Comparison of ENCODE assay signal across 17 cellular contexts in the genomic region with DNA sequence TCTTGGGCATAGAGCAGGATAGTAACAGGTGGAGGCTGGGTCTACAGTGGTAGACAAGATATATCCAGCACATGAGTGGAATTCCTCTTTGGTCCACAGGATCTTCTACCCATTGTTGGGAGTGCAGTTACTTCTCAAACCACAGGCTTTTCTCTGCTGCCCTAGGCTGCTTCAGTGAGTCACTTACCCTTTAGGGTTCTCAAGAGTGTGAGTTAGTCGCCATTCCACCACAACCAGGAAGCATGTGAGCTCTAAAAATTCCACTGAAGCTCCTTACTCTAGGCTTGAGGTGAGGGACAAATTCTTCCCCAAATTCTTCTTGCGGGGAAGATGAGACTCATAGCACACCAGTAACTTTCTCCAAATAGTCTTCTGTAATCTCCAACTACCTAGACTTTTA.
DNase-seq lines count a peak whose midpoint lies in the region; ATAC-seq and TF ChIP-seq lines count a peak whose summit lies in the region.
"Had no signal": no experiment of that assay in that cellular context is flagged by ENCODE, and none has a peak within 500 bp of the region (broad histone marks: within the 10 kb centered on the region; RNA-seq: fewer than 3 reads in every experiment).

No MANE protein-coding gene starts in this region.

- TF ChIP-seq CTCF in fibroblast of the aortic adventitia (IDR thresholded peaks at IDR 0.05; ENCODE audit: insufficient read depth, low read length) (no peak), tibial nerve (IDR thresholded peaks at IDR 0.05) (no peak), natural killer cell (IDR thresholded peaks at IDR 0.05) (no peak)

- H3K4me3 Mint-ChIP-seq in natural killer cell = no peak overlapping the region

- H3K27ac Mint-ChIP-seq in natural killer cell = no peak overlapping the region

- 94 to 100% methylated on average over 2 of the region's 2 CpGs for WGBS in tibial nerve, 2 donors

- peak; percentile 12 for DNase-seq in AG08396 (ENCODE audit: low spot score)
- DNase-seq in Daoy (ENCODE audit: low read depth) = peak; percentile 15
- peak; percentile 2 for DNase-seq in RKO (ENCODE audit: low spot score)
- peak; percentile 17 for DNase-seq in fibroblast of the aortic adventitia (ENCODE audit: low read depth)
- DNase-seq in GDM1 (lab: John Stamatoyannopoulos, UW) = no peak
- DNase-seq in tibial nerve (ENCODE audit: low spot score in 2 of 2) = no peak
- no peak for DNase-seq in natural killer cell
- DNase-seq: C1 segment of cervical spinal cord; cortex of kidney; DMS79 treated with DMSO at 0.1 percent for 48 hours; esophagus squamous epithelium; left ventricle myocardium inferior; naive thymus-derived CD4-positive, alpha-beta T cell; SHP77 treated with DMSO at 0.1 percent for 48 hours; tibial artery had no signal

- no peaks in the 10 kb centered on the region for H3K36me3 Mint-ChIP-seq in natural killer cell

- no peaks in the 10 kb centered on the region for H3K36me3 ChIP-seq in tibial nerve
- H3K36me3 ChIP-seq: esophagus squamous epithelium, left ventricle myocardium inferior, prostate gland, tibial artery had no signal

- no peak for TF ChIP-seq EP300 in tibial nerve (IDR thresholded peaks at IDR 0.05)

- no peaks in the 10 kb centered on the region for H3K27me3 ChIP-seq in tibial nerve
- H3K27me3 ChIP-seq: esophagus squamous epithelium, tibial artery had no signal

- peaks cover 0 to 7% of the 10 kb centered on the region in 2 donors for H3K9me3 Mint-ChIP-seq in natural killer cell

- H3K9me3 ChIP-seq in tibial nerve = no peaks in the 10 kb centered on the region
- H3K9me3 ChIP-seq: esophagus squamous epithelium, left ventricle myocardium inferior, prostate gland, tibial artery had no signal

- H3K4me1 ChIP-seq in tibial nerve = no peaks in the 10 kb centered on the region
- H3K4me1 ChIP-seq: esophagus squamous epithelium, prostate gland had no signal

- ATAC-seq in natural killer cell (no peak), GM21619 (IDR thresholded peaks at IDR 0.05; ENCODE audit: unreplicated experiment) (no peak)
- ATAC-seq: naive thymus-derived CD4-positive, alpha-beta T cell had no signal

- H3K27me3 Mint-ChIP-seq in natural killer cell (ENCODE audit: low read depth in 2 of 2) = no peaks in the 10 kb centered on the region
- H3K27me3 Mint-ChIP-seq: naive thymus-derived CD4-positive, alpha-beta T cell had no signal

- H3K4me3 ChIP-seq in fibroblast of the aortic adventitia (ENCODE audit: low read depth, low read length) = no peak overlapping the region
- no peak overlapping the region for H3K4me3 ChIP-seq in tibial nerve
- H3K4me3 ChIP-seq: esophagus squamous epithelium, left ventricle myocardium inferior, prostate gland, tibial artery had no signal

- TF ChIP-seq POLR2A in tibial nerve (IDR thresholded peaks at IDR 0.05) = no peak

- intact Hi-C loops in natural killer cell (cut with micrococcal nuclease) = no loop called here

- H3K4me1 Mint-ChIP-seq in natural killer cell = no peaks in the 10 kb centered on the region

- no peak overlapping the region for H3K27ac ChIP-seq in tibial nerve
- H3K27ac ChIP-seq: esophagus squamous epithelium, left ventricle myocardium inferior, prostate gland, tibial artery had no signal

Comparison
In these comparisons a context has a peak if more than half of its experiments do, and no peak if none do; other contexts are left out.
1. DNase-seq: peak in AG08396 (single experiment), Daoy (single experiment), RKO (single experiment) and fibroblast of the aortic adventitia (single experiment); none in GDM1 (single experiment), tibial nerve (0 of 2) and natural killer cell (single experiment).